13 cellular contexts compared by ENCODE assay signal in genomic region chr6:45116714-45117410, GRCh38.
DNase-seq lines count a peak whose midpoint lies in the region; ATAC-seq and TF ChIP-seq lines count a peak whose summit lies in the region.
"Had no signal": no experiment of that assay in that cellular context is flagged by ENCODE, and none has a peak within 500 bp of the region (broad histone marks: within the 10 kb centered on the region; RNA-seq: fewer than 3 reads in every experiment).

No MANE protein-coding gene starts in this region.

- H3K9me3 Mint-ChIP-seq in activated naive CD4-positive, alpha-beta T cell treated with anti-CD3 and anti-CD28 coated beads for 36 hours = no peaks in the 10 kb centered on the region
- no peaks in the 10 kb centered on the region for H3K9me3 Mint-ChIP-seq in stimulated activated effector memory CD8-positive, alpha-beta T cell treated with anti-CD3 and anti-CD28 coated beads, Interleukin-12 subunit alpha, Interleukin-12 subunit beta, amount 100 ng/mL, for 72 hours

- H3K27ac ChIP-seq in SK-N-MC (peak overlapping the region; percentile 36; the same call in 1 of the 2 replicates), ascending aorta (no peak overlapping the region)
- H3K27ac ChIP-seq: dorsolateral prefrontal cortex, stomach had no signal

- H3K4me3 ChIP-seq in SK-N-MC = no peak overlapping the region
- no peak overlapping the region for H3K4me3 ChIP-seq in epithelial cell of esophagus (ENCODE audit: low read length)
- no peak overlapping the region for H3K4me3 ChIP-seq in ascending aorta
- H3K4me3 ChIP-seq: dorsolateral prefrontal cortex, stomach had no signal

- no peak overlapping the region for H3K4me3 Mint-ChIP-seq in activated naive CD4-positive, alpha-beta T cell treated with anti-CD3 and anti-CD28 coated beads for 36 hours
- no peak overlapping the region for H3K4me3 Mint-ChIP-seq in stimulated activated effector memory CD8-positive, alpha-beta T cell treated with anti-CD3 and anti-CD28 coated beads, Interleukin-12 subunit alpha, Interleukin-12 subunit beta, amount 100 ng/mL, for 72 hours

- no peaks in the 10 kb centered on the region for H3K27me3 Mint-ChIP-seq in activated naive CD4-positive, alpha-beta T cell treated with anti-CD3 and anti-CD28 coated beads for 36 hours (ENCODE audit: low read depth)
- H3K27me3 Mint-ChIP-seq: naive thymus-derived CD4-positive, alpha-beta T cell had no signal

- intact Hi-C loops in activated naive CD4-positive, alpha-beta T cell treated with anti-CD3 and anti-CD28 coated beads for 36 hours (cut with micrococcal nuclease) = loop anchor here (1.0 to 10.0 kb wide), 5 partner anchors 40 to 808 kb away; partner anchors contain the start of gene SUPT3H
- intact Hi-C loops in ascending aorta (cut with DNase I) = no loop called here

- DNase-seq in activated naive CD4-positive, alpha-beta T cell treated with anti-CD3 and anti-CD28 coated beads for 36 hours = no peak
- DNase-seq in activated naive CD4-positive, alpha-beta T cell treated with anti-CD3 and anti-CD28 coated beads, Interleukin-2, amount 50 U/mL, for 16 hours = no peak
- DNase-seq in SK-N-MC (ENCODE audit: low read depth, low spot score) (no peak), epithelial cell of esophagus (ENCODE audit: low read depth) (peak; percentile 15), NAMALWA (ENCODE audit: low spot score) (no peak), ascending aorta (ENCODE audit: low spot score in 2 of 2) (no peak), pons (ENCODE audit: low spot score) (no peak)
- DNase-seq in stimulated activated effector memory CD8-positive, alpha-beta T cell treated with anti-CD3 and anti-CD28 coated beads, Interleukin-12 subunit alpha, Interleukin-12 subunit beta, amount 100 ng/mL, for 72 hours (ENCODE audit: low spot score in 2 of 2) = no peak
- DNase-seq: BE2C; dorsolateral prefrontal cortex; naive thymus-derived CD4-positive, alpha-beta T cell; NCI-H2171 treated with DMSO at 0.1 percent for 48 hours; stomach had no signal

- H3K27me3 ChIP-seq in ascending aorta = no peaks in the 10 kb centered on the region
- H3K27me3 ChIP-seq: BE2C, dorsolateral prefrontal cortex, stomach had no signal

- TF ChIP-seq CTCF in epithelial cell of esophagus (IDR thresholded peaks at IDR 0.05; ENCODE audit: insufficient read depth, low read depth, low read length, missing control alignments) = no peak
- TF ChIP-seq CTCF in ascending aorta (IDR thresholded peaks at IDR 0.05) = no peak

- H3K4me1 Mint-ChIP-seq in activated naive CD4-positive, alpha-beta T cell treated with anti-CD3 and anti-CD28 coated beads for 36 hours (ENCODE audit: low read depth) = peaks cover 24% of the 10 kb centered on the region
- peaks cover 16% of the 10 kb centered on the region for H3K4me1 Mint-ChIP-seq in stimulated activated effector memory CD8-positive, alpha-beta T cell treated with anti-CD3 and anti-CD28 coated beads, Interleukin-12 subunit alpha, Interleukin-12 subunit beta, amount 100 ng/mL, for 72 hours

- CTCF ChIA-PET in activated naive CD4-positive, alpha-beta T cell treated with anti-CD3 and anti-CD28 coated beads for 36 hours (lab: Charles Lee) = no interaction called here

- H3K9me3 ChIP-seq in SK-N-MC (ENCODE audit: low read depth, low read length) (no peaks in the 10 kb centered on the region), ascending aorta (no peaks in the 10 kb centered on the region)
- H3K9me3 ChIP-seq: BE2C, stomach had no signal

- no peaks in the 10 kb centered on the region for H3K36me3 ChIP-seq in SK-N-MC (ENCODE audit: insufficient read depth, low read length)
- H3K36me3 ChIP-seq in ascending aorta = no peaks in the 10 kb centered on the region
- H3K36me3 ChIP-seq: BE2C, stomach had no signal

- H3K36me3 Mint-ChIP-seq in activated naive CD4-positive, alpha-beta T cell treated with anti-CD3 and anti-CD28 coated beads for 36 hours (ENCODE audit: low read depth) = no peaks in the 10 kb centered on the region
- no peaks in the 10 kb centered on the region for H3K36me3 Mint-ChIP-seq in stimulated activated effector memory CD8-positive, alpha-beta T cell treated with anti-CD3 and anti-CD28 coated beads, Interleukin-12 subunit alpha, Interleukin-12 subunit beta, amount 100 ng/mL, for 72 hours

- H3K4me1 ChIP-seq in ascending aorta = no peaks in the 10 kb centered on the region
- H3K4me1 ChIP-seq: BE2C, stomach had no signal

- peak overlapping the region; percentile 52 for H3K27ac Mint-ChIP-seq in activated naive CD4-positive, alpha-beta T cell treated with anti-CD3 and anti-CD28 coated beads for 36 hours
- H3K27ac Mint-ChIP-seq in stimulated activated effector memory CD8-positive, alpha-beta T cell treated with anti-CD3 and anti-CD28 coated beads, Interleukin-12 subunit alpha, Interleukin-12 subunit beta, amount 100 ng/mL, for 72 hours = peak overlapping the region; percentile 32

- peak; percentile 57 for ATAC-seq in stimulated activated effector memory CD8-positive, alpha-beta T cell treated with anti-CD3 and anti-CD28 coated beads, Interleukin-12 subunit alpha, Interleukin-12 subunit beta, amount 100 ng/mL, for 72 hours
- ATAC-seq: naive thymus-derived CD4-positive, alpha-beta T cell had no signal

- no peak overlapping the region for H3K9ac ChIP-seq in SK-N-MC (ENCODE audit: insufficient read length)
